Comparison of ENCODE assay signal across 2 cellular contexts in the genomic region with DNA sequence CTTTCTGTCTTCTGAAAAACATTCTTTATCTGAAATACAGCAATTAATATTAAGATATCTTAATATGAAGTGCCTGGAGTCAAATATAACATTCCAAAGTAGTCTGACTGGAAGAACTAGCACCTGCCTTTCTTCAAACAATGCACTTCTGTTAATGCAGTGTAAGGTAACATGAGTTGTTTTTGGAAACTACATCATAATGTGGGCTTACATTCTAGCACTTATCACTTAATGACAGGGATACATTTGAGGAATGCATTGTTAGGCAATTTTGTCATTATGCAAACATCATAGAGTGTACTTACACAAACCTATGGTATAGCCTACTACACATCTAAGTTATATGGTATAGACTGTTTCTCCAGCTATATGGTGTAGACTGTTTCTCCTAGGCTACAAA.
TF ChIP-seq lines count a peak whose summit lies in the region.

No MANE protein-coding gene starts in this region.

TF ChIP-seq in A549, 52 proteins besides CTCF, POLR2A, EP300 and RAD21 (continued from another document):
- TF ChIP-seq, protein P1, sequence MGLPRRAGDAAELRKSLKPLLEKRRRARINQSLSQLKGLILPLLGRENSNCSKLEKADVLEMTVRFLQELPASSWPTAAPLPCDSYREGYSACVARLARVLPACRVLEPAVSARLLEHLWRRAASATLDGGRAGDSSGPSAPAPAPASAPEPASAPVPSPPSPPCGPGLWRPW (IDR thresholded peaks at IDR 0.05), result no peak
- TF ChIP-seq TP53 (CRISPR knock-in tag; IDR thresholded peaks at IDR 0.05), result no peak
- no peak for TF ChIP-seq PHF8 (IDR thresholded peaks at IDR 0.05; ENCODE audit: borderline replicate concordance, low read depth)
- no peak for TF ChIP-seq NFE2L2 (conservative IDR thresholded peaks at IDR 0.05; ENCODE audit: low read length)
- TF ChIP-seq ZNF302 (CRISPR knock-in tag; IDR thresholded peaks at IDR 0.05), result no peak
- TF ChIP-seq NR3C1 (IDR thresholded peaks at IDR 0.05), result no peak
- no peak for TF ChIP-seq HOXB5 (CRISPR knock-in tag; IDR thresholded peaks at IDR 0.05)
- no peak for TF ChIP-seq EHMT2 (IDR thresholded peaks at IDR 0.05; ENCODE audit: low read depth)
- TF ChIP-seq ZFP36 (IDR thresholded peaks at IDR 0.05; ENCODE audit: borderline replicate concordance, partially characterized antibody), result no peak

TF ChIP-seq in Ishikawa, 13 proteins besides CTCF, POLR2A, EP300 and RAD21 (continued from another document):
- TF ChIP-seq FOXM1 (IDR thresholded peaks at IDR 0.05; ENCODE audit: borderline replicate concordance, low read depth), result peak; percentile 70; the same call in 1 of the 2 replicates
- no peak for TF ChIP-seq NFIC (IDR thresholded peaks at IDR 0.05)
TF ChIP-seq in Ishikawa: peak in this region for 4.
